In the genomic region with DNA sequence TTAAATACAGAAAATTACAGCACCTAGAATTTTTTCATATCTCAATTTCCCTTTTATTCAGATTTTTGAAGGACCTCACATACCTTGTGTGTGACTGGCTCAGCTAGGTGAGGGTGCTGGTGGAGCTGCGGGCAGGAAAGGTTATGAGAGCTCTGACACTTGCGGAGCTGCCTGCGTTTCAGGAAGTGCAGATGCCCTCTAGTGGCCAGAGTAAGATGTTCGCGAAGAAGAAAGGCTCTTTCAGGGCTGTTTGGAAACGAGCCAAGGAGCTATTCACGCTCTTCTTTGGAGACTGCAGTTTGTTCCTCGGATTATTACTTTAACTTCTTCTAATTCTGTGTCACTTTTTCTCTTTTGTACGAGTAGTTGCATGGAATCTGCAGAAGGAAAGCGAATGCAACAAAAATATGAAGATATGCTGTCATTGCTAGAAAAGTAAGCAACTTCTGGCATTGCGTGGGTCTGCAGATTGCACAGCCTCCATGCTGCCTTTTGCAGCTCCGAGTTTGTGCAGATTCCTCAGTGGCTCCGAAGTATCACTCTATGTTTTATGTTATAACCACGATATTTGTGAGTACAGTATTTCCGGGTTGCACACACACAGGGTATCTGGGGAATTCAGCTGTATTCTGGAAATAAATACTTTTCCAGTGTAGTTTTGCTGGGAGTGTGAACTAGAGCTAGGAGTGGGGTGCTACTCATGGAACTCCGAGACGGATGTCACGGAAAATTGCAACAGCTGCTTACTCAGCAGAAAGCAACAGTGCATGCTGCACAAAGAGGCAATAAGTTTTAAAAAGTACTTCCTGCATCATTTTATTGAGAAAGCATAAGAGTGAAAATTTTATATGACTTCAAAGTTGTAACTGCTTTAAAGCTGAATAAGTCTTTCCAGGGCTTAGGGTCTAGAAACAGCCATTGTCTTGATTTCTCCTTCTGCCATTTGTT, we compare ENCODE assay signal across 8 cellular contexts. TPM values are rescaled to one million over a fixed set of nuclear protein-coding genes. Genes with fewer than 3 reads are reported as not detected.
DNase-seq lines count a peak whose midpoint lies in the region; ATAC-seq and TF ChIP-seq lines count a peak whose summit lies in the region.

No MANE protein-coding gene starts in this region.

- H3K9me3 ChIP-seq in OCI-LY3 (ENCODE audit: insufficient read depth, low read length) (no peaks in the 10 kb centered on the region), hepatocyte (ENCODE audit: low read depth) (no peaks in the 10 kb centered on the region)

- no peaks in the 10 kb centered on the region for H4K20me1 ChIP-seq in OCI-LY3 (ENCODE audit: insufficient read depth, low read length)
- H4K20me1 ChIP-seq in hepatocyte (ENCODE audit: insufficient read depth, poor library complexity, severe bottlenecking) = no peaks in the 10 kb centered on the region

- ATAC-seq in HG02798 (IDR thresholded peaks at IDR 0.05; ENCODE audit: poor library complexity, unreplicated experiment) (no peak), GM19035 (IDR thresholded peaks at IDR 0.05; ENCODE audit: unreplicated experiment) (no peak)

- H3K27me3 ChIP-seq in OCI-LY3 (ENCODE audit: low read depth, low read length) (no peaks in the 10 kb centered on the region), hepatocyte (no peaks in the 10 kb centered on the region)

- H3K9me2 ChIP-seq in hepatocyte (replicated peaks; ENCODE audit: insufficient read depth) = no peaks in the 10 kb centered on the region

- peak; percentile 70 for TF ChIP-seq CTCF in OCI-LY3 (IDR thresholded peaks at IDR 0.05; ENCODE audit: low read depth, low read length)
- TF ChIP-seq CTCF in hepatocyte (IDR thresholded peaks at IDR 0.05; ENCODE audit: poor library complexity) = peak; percentile 92

- DNase-seq in EH (ENCODE audit: low read depth) (peak; percentile 39), HuH-7.5 (ENCODE audit: low spot score) (peak; percentile 12), anterior cingulate cortex (lab: John Stamatoyannopoulos, UW) (peak in 52 of 58 donors; percentile 2 to 82 (median 50)), hepatocyte (ENCODE audit: low spot score) (peak; percentile 94), skeletal muscle cell (ENCODE audit: low read depth) (peak; percentile 4)

- H3K36me3 ChIP-seq in OCI-LY3 (replicated peaks; ENCODE audit: low read depth, low read length) (no peaks in the 10 kb centered on the region), hepatocyte (replicated peaks; ENCODE audit: insufficient read depth, low read depth) (no peaks in the 10 kb centered on the region)

- H3K4me3 ChIP-seq in OCI-LY3 (ENCODE audit: low read length) = no peak overlapping the region
- no peak overlapping the region for H3K4me3 ChIP-seq in hepatocyte
- no peak overlapping the region for H3K4me3 ChIP-seq in skeletal muscle cell (ENCODE audit: low read depth, low read length)

- no peak overlapping the region for H3K9ac ChIP-seq in OCI-LY3 (ENCODE audit: low read length)

- H2AFZ ChIP-seq in OCI-LY3 (ENCODE audit: low read depth, low read length) = no peak overlapping the region
- H2AFZ ChIP-seq in hepatocyte = no peak overlapping the region

- H3K4me1 ChIP-seq in OCI-LY3 (ENCODE audit: low read length) (no peaks in the 10 kb centered on the region), hepatocyte (ENCODE audit: insufficient read depth) (no peaks in the 10 kb centered on the region)

- H3K79me2 ChIP-seq in OCI-LY3 (ENCODE audit: low read length) (no peaks in the 10 kb centered on the region), hepatocyte (no peaks in the 10 kb centered on the region)

- H3K27ac ChIP-seq in OCI-LY3 (ENCODE audit: low read length) (no peak overlapping the region), hepatocyte (no peak overlapping the region)

- 41% methylated on average over 18 of the region's 18 CpGs for WGBS in hepatocyte (ENCODE audit: low lambda C conversion rate, missing lambda C conversion rate)

- no peak overlapping the region for H3K4me2 ChIP-seq in OCI-LY3 (ENCODE audit: low read length)
- H3K4me2 ChIP-seq in hepatocyte = peak overlapping the region; percentile 51

RNA-seq across cellular contexts. Expression of gene DNAH9, which starts 46.3 kb away (rescaled TPM):
- total RNA-seq in hepatocyte = 1.2 and 3.8 TPM in 2 replicates
- 1.6 and 2.7 TPM in 2 replicates for polyA plus RNA-seq in hepatocyte

Comparison
In these comparisons a context has a peak if more than half of its experiments do, and no peak if none do; other contexts are left out.
1. DNase-seq: peak in every context shown above with its lines; median percentile 94 in hepatocyte; 50 in anterior cingulate cortex; 39 in EH; 12 in HuH-7.5; 4 in skeletal muscle cell.